In genomic region chr17:80717661-80718060, GRCh38 we compare ENCODE assay signal across 22 cellular contexts.
DNase-seq lines count a peak whose midpoint lies in the region; ATAC-seq, FAIRE-seq and TF ChIP-seq lines count a peak whose summit lies in the region.
"Had no signal": no experiment of that assay in that cellular context is flagged by ENCODE, and none has a peak within 500 bp of the region (broad histone marks: within the 10 kb centered on the region; RNA-seq: fewer than 3 reads in every experiment).

No MANE protein-coding gene starts in this region.

- H3K4me1 Mint-ChIP-seq in nephron progenitor cell = peaks cover 51% of the 10 kb centered on the region

- peaks cover 19% of the 10 kb centered on the region for H3K9me3 Mint-ChIP-seq in nephron progenitor cell
- H3K9me3 Mint-ChIP-seq: CD8-positive, alpha-beta memory T cell; stimulated activated naive CD8-positive, alpha-beta T cell treated with anti-CD3 and anti-CD28 coated beads, Interleukin-15, amount 100 ng/mL, for 72 hours; T-helper 2 cell treated with Interferon-gamma antibody and Interleukin-4, amounts not matched to agents 5 μg/mL and 100 μg/mL, for 36 hours had no signal

- FAIRE-seq in frontal cortex (lab: Jason Lieb, UNC) = no peak

- no peak overlapping the region for H3K4me3 Mint-ChIP-seq in nephron progenitor cell
- H3K4me3 Mint-ChIP-seq: CD8-positive, alpha-beta memory T cell; stimulated activated naive CD8-positive, alpha-beta T cell treated with anti-CD3 and anti-CD28 coated beads, Interleukin-15, amount 100 ng/mL, for 72 hours; T-helper 2 cell treated with Interferon-gamma antibody and Interleukin-4, amounts not matched to agents 5 μg/mL and 100 μg/mL, for 36 hours; WTC11 had no signal

- TF ChIP-seq CTCF in nephron progenitor cell (IDR thresholded peaks at IDR 0.05) = no peak

- H3K36me3 Mint-ChIP-seq in nephron progenitor cell (ENCODE audit: low read depth) = peaks cover 37% of the 10 kb centered on the region
- H3K36me3 Mint-ChIP-seq: WTC11 had no signal

- peak overlapping the region; percentile 82 for H3K27ac Mint-ChIP-seq in nephron progenitor cell
- H3K27ac Mint-ChIP-seq: T-helper 2 cell treated with Interferon-gamma antibody and Interleukin-4, amounts not matched to agents 5 μg/mL and 100 μg/mL, for 36 hours had no signal

- H3K27me3 Mint-ChIP-seq in nephron progenitor cell (ENCODE audit: low read depth, poor library complexity) = no peaks in the 10 kb centered on the region
- H3K27me3 Mint-ChIP-seq: CD8-positive, alpha-beta memory T cell; stimulated activated naive CD8-positive, alpha-beta T cell treated with anti-CD3 and anti-CD28 coated beads, Interleukin-15, amount 100 ng/mL, for 72 hours had no signal

- DNase-seq in D341Med (ENCODE audit: low spot score) (peak; percentile 83), NCI-H1092 treated with DMSO at 0.1 percent for 48 hours (lab: John Stamatoyannopoulos, UW) (peak; percentile 80), NCI-H524 (lab: John Stamatoyannopoulos, UW) (peak; percentile 84 to 95), nephron progenitor cell (no peak), frontal cortex (ENCODE audit: low spot score in 2 of 2) (no peak), NCI-H226 (no peak), iPS-NIHi11 (ENCODE audit: low spot score) (no peak)
- DNase-seq: activated CD4-positive, alpha-beta T cell treated with anti-CD3 and anti-CD28 coated beads, Interleukin-2, amount 50 U/mL, for 48 hours; activated gamma-delta T cell; CD8-positive, alpha-beta memory T cell; cortex of kidney; H7; heart left ventricle; Karpas-422; mucosa of descending colon; SK-N-SH; stimulated activated CD4-positive, alpha-beta T cell treated with anti-CD3 and anti-CD28 coated beads, Interleukin-4, amount 100 ng/mL, for 4 hours; stimulated activated naive CD8-positive, alpha-beta T cell treated with anti-CD3 and anti-CD28 coated beads, Interleukin-15, amount 100 ng/mL, for 72 hours; upper lobe of left lung had no signal

- ATAC-seq in GM19324 (IDR thresholded peaks at IDR 0.05; ENCODE audit: low FRiP score, unreplicated experiment) = no peak
- ATAC-seq: heart left ventricle; mucosa of descending colon; stimulated activated naive CD8-positive, alpha-beta T cell treated with anti-CD3 and anti-CD28 coated beads, Interleukin-15, amount 100 ng/mL, for 72 hours; WTC11 had no signal

Comparison
In these comparisons a context has a peak if more than half of its experiments do, and no peak if none do; other contexts are left out.
1. DNase-seq: peak in D341Med (single experiment), NCI-H1092 treated with DMSO at 0.1 percent for 48 hours (single experiment) and NCI-H524 (2 of 2); none in nephron progenitor cell (single experiment), frontal cortex (0 of 2), NCI-H226 (single experiment) and iPS-NIHi11 (single experiment).